In the genomic region with DNA sequence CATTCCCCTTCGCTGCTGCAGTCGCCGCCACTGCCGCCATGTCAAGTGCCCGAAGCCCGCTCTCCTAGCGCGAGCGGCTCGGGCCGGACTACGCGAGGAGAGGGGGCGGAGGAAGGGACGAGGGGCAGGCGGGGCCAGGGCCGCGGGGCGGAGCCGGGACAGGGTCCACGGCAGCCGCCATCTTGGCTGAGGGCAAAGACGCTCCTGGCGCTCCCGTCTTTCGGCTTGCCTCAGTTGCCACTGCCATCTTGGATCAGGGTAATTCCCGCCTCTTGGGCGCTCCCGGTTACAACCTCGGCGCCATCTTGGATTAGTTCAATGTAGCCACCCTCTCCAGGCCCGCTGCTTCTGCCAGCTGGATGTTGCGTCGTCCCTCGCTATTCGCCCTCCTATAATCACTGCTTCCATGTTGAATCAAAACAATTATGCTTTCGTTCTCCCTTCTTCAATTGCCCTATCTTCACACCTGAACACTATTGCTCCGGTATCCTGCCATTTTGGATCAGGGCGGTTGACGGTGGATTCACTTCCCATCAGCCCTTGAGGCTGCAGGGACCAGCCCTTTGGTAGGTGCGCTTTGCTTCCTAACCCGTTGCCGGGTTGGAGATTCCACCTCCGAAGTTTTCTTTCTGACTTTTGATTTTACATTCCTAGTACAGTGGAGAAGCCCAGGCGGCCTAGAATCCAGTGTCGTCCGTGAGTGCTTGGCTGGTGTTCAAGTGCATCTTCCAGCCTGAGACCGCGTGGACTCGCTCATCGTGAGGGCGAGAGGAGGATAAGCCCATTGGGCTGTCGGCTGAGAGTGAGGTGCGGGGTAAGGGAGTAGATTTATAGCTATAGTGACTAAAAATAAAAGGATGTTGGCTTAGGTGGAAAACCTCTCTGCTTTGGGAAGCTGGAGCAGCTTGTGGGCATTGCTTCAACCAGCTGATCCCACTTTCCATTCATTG, we compare ENCODE assay signal across 8 cellular contexts. TPM values are rescaled to one million over a fixed set of nuclear protein-coding genes. Genes with fewer than 3 reads are reported as not detected.
A peak's percentile ranks its signal among the peaks of the same experiment; 100 is the strongest.
DNase-seq lines count a peak whose midpoint lies in the region; ATAC-seq, FAIRE-seq and TF ChIP-seq lines count a peak whose summit lies in the region.

A gene with protein sequence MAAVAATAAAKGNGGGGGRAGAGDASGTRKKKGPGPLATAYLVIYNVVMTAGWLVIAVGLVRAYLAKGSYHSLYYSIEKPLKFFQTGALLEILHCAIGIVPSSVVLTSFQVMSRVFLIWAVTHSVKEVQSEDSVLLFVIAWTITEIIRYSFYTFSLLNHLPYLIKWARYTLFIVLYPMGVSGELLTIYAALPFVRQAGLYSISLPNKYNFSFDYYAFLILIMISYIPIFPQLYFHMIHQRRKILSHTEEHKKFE (minus strand): TSS at position 66 of the 950 bp plus-strand sequence. CDS start 26 bp downstream, at position 40.

- FAIRE-seq in D721Med (lab: Jason Lieb, UNC): no peak

- H3K4me3 ChIP-seq in OCI-LY7 (ENCODE audit: low read depth, low read length, poor library complexity, severe bottlenecking): peak within 1 kb of the TSS; percentile 97

- peak within 1 kb of the TSS; percentile 74 for H3K27ac ChIP-seq in OCI-LY7 (ENCODE audit: low read depth, low read length, poor library complexity, severe bottlenecking)

- ATAC-seq in GM21526 (IDR thresholded peaks at IDR 0.05; ENCODE audit: low FRiP score, unreplicated experiment): peak; percentile 92

- no peaks in the 10 kb centered on the region for H3K9me2 ChIP-seq in OCI-LY7 (ENCODE audit: insufficient read depth, low read length)

- POLR2A ChIA-PET in OCI-LY7 (lab: Charles Lee): interaction anchor here (0.7 to 2.4 kb wide), 5 partner anchors 10 to 20 kb away, joined by 3 to 11 read pairs (median 4); no protein-coding TSS in a partner anchor

- no TSS peak for BruUV-seq in OCI-LY7 (replicated peaks; lab: Mats Ljungman, UMichigan)

- H4K20me1 ChIP-seq in OCI-LY7 (ENCODE audit: insufficient read depth, low read length): no peaks in the 10 kb centered on the region; the same call in 1 of the 2 replicates

- peaks cover 33% of the 10 kb centered on the region for H3K79me2 ChIP-seq in OCI-LY7 (ENCODE audit: insufficient read depth, low read depth, low read length)

- H3K9me3 ChIP-seq in OCI-LY7 (ENCODE audit: low read length): peaks cover 28% of the 10 kb centered on the region

- H3K4me1 ChIP-seq in OCI-LY7 (ENCODE audit: insufficient read depth, low read length, poor library complexity, severe bottlenecking): peaks cover 25% of the 10 kb centered on the region

- peak within 1 kb of the TSS; percentile 96 for H2AFZ ChIP-seq in OCI-LY7 (ENCODE audit: low read length)

- peak; percentile 41 for DNase-seq in D721Med (ENCODE audit: insufficient read length, low spot score)
- peak; percentile 69 for DNase-seq in HuH-7.5 (ENCODE audit: low spot score)
- DNase-seq in OCI-LY7 (ENCODE audit: low spot score): peak; percentile 97
- peak; percentile 92 for DNase-seq in activated T-cell treated with anti-CD3 and anti-CD28 coated beads for 1 hour (ENCODE audit: low read depth)
- peak; percentile 80 for DNase-seq in epidermal melanocyte (ENCODE audit: insufficient read length, low spot score)
- DNase-seq in middle frontal gyrus (ENCODE audit: extremely low spot score, low spot score): peak; percentile 96
- peak; percentile 93 to 94 for DNase-seq in stimulated activated CD8-positive, alpha-beta memory T cell treated with anti-CD3 and anti-CD28 coated beads, Interleukin-2, amount 100 ng/mL, for 48 hours (ENCODE audit: low read depth in 2 of 2)

- intact Hi-C loops in OCI-LY7 (cut with micrococcal nuclease; ENCODE audit: unreplicated experiment): loop anchor here (10.0 kb wide), 1 partner anchor 1070 kb away; the partner anchor contains the start of gene KPNA1

- CTCF ChIA-PET in OCI-LY7 (lab: Charles Lee; ENCODE audit: unreplicated experiment): interaction anchor here (0.6 kb wide), 1 partner anchor 376 kb away, joined by 3 read pairs; the partner anchor contains the start of gene CCDC14

- peak within 1 kb of the TSS; percentile 95 for H3K4me2 ChIP-seq in OCI-LY7 (ENCODE audit: low read length)

- TF ChIP-seq CTCF in D721Med (IDR thresholded peaks at IDR 0.05; ENCODE audit: insufficient read depth, missing control alignments) (no peak), OCI-LY7 (conservative IDR thresholded peaks at IDR 0.05; ENCODE audit: low read length) (no peak)

- peaks cover 45% of the 10 kb centered on the region for H3K36me3 ChIP-seq in OCI-LY7 (ENCODE audit: insufficient read depth, low read length)

RNA-seq across cellular contexts. Expression of the gene that starts here (rescaled TPM):
- total RNA-seq in OCI-LY7 (2014; rRNA removed; shearing (Covaris generic)): 6.5 and 10.2 TPM in 2 replicates
- 18.0 and 22.5 TPM in 2 replicates for total RNA-seq in OCI-LY7 (2022)

Comparison
In these comparisons a context has a peak if more than half of its experiments do, and no peak if none do; other contexts are left out.
1. Peak in every context shown above with its lines: DNase-seq, ATAC-seq, H3K4me3 ChIP-seq and H3K27ac ChIP-seq.
2. DNase-seq: peak in every context shown above with its lines; median percentile 97 in OCI-LY7; 96 in middle frontal gyrus; 94 in stimulated activated CD8-positive, alpha-beta memory T cell treated with anti-CD3 and anti-CD28 coated beads, Interleukin-2, amount 100 ng/mL, for 48 hours; 92 in activated T-cell treated with anti-CD3 and anti-CD28 coated beads for 1 hour; 80 in epidermal melanocyte; 69 in HuH-7.5; 41 in D721Med.